Comparison of ENCODE assay signal across 2 cellular contexts in the genomic region with DNA sequence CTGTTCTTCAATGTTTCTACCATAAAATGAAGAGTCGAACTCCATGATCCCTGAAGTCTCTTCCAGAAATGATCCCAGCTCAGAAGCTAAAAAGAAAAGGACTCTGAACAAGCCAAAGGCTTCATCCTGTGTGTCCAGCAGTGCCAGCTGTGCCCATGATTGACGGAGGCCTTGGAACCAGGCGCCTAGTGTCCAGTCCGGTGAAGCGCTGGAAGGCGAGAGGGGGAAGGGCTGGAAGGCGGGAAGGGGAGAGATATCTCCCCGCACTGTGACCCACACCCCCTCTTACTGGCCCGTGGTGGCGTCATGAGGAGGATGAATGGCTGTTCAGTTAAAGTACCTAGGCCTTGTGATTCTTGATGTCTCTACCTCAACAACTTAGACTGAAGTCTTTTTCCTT.
TF ChIP-seq lines count a peak whose summit lies in the region.

No MANE protein-coding gene starts in this region.

TF ChIP-seq in K562, 482 proteins besides CTCF, POLR2A, EP300 and RAD21 (continues in another document):
- TF ChIP-seq PHB2 (IDR thresholded peaks at IDR 0.05; ENCODE audit: low read depth) (no peak), ARID1B (IDR thresholded peaks at IDR 0.05) (no peak), SPI1 (IDR thresholded peaks at IDR 0.05; ENCODE audit: borderline replicate concordance, low read depth, low read length) (0 out of 2 replicates have a peak, but pooled peaks have one; percentile 9), HBP1 (CRISPR knock-in tag; IDR thresholded peaks at IDR 0.05) (no peak), RBM34 (IDR thresholded peaks at IDR 0.05; ENCODE audit: borderline replicate concordance, insufficient read depth, low read length) (no peak), ETV1 (tag; conservative IDR thresholded peaks at IDR 0.05; ENCODE audit: low read depth) (no peak), THAP7 (CRISPR knock-in tag; IDR thresholded peaks at IDR 0.05) (no peak), PRMT5 (CRISPR knock-in tag; IDR thresholded peaks at IDR 0.05) (no peak), ZSCAN29 (IDR thresholded peaks at IDR 0.05) (no peak), ZNF77 (CRISPR knock-in tag; IDR thresholded peaks at IDR 0.05) (no peak)
- TF ChIP-seq, protein P1, sequence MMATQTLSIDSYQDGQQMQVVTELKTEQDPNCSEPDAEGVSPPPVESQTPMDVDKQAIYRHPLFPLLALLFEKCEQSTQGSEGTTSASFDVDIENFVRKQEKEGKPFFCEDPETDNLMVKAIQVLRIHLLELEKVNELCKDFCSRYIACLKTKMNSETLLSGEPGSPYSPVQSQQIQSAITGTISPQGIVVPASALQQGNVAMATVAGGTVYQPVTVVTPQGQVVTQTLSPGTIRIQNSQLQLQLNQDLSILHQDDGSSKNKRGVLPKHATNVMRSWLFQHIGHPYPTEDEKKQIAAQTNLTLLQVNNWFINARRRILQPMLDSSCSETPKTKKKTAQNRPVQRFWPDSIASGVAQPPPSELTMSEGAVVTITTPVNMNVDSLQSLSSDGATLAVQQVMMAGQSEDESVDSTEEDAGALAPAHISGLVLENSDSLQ (IDR thresholded peaks at IDR 0.05) = peak; percentile 27; the same call in 1 of the 2 replicates
- TF ChIP-seq, protein P2, sequence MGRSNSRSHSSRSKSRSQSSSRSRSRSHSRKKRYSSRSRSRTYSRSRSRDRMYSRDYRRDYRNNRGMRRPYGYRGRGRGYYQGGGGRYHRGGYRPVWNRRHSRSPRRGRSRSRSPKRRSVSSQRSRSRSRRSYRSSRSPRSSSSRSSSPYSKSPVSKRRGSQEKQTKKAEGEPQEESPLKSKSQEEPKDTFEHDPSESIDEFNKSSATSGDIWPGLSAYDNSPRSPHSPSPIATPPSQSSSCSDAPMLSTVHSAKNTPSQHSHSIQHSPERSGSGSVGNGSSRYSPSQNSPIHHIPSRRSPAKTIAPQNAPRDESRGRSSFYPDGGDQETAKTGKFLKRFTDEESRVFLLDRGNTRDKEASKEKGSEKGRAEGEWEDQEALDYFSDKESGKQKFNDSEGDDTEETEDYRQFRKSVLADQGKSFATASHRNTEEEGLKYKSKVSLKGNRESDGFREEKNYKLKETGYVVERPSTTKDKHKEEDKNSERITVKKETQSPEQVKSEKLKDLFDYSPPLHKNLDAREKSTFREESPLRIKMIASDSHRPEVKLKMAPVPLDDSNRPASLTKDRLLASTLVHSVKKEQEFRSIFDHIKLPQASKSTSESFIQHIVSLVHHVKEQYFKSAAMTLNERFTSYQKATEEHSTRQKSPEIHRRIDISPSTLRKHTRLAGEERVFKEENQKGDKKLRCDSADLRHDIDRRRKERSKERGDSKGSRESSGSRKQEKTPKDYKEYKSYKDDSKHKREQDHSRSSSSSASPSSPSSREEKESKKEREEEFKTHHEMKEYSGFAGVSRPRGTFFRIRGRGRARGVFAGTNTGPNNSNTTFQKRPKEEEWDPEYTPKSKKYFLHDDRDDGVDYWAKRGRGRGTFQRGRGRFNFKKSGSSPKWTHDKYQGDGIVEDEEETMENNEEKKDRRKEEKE (IDR thresholded peaks at IDR 0.05; ENCODE audit: borderline replicate concordance in 1 of 2, control insufficient read depth in 1 of 2, low read depth in 2 of 2, low read length in 1 of 2) = no peak
- TF ChIP-seq, protein P3, sequence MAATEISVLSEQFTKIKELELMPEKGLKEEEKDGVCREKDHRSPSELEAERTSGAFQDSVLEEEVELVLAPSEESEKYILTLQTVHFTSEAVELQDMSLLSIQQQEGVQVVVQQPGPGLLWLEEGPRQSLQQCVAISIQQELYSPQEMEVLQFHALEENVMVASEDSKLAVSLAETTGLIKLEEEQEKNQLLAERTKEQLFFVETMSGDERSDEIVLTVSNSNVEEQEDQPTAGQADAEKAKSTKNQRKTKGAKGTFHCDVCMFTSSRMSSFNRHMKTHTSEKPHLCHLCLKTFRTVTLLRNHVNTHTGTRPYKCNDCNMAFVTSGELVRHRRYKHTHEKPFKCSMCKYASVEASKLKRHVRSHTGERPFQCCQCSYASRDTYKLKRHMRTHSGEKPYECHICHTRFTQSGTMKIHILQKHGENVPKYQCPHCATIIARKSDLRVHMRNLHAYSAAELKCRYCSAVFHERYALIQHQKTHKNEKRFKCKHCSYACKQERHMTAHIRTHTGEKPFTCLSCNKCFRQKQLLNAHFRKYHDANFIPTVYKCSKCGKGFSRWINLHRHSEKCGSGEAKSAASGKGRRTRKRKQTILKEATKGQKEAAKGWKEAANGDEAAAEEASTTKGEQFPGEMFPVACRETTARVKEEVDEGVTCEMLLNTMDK (IDR thresholded peaks at IDR 0.05; ENCODE audit: borderline replicate concordance, insufficient read depth, low read depth, low read length, poor library complexity, severe bottlenecking) = no peak
- TF ChIP-seq, protein P4, sequence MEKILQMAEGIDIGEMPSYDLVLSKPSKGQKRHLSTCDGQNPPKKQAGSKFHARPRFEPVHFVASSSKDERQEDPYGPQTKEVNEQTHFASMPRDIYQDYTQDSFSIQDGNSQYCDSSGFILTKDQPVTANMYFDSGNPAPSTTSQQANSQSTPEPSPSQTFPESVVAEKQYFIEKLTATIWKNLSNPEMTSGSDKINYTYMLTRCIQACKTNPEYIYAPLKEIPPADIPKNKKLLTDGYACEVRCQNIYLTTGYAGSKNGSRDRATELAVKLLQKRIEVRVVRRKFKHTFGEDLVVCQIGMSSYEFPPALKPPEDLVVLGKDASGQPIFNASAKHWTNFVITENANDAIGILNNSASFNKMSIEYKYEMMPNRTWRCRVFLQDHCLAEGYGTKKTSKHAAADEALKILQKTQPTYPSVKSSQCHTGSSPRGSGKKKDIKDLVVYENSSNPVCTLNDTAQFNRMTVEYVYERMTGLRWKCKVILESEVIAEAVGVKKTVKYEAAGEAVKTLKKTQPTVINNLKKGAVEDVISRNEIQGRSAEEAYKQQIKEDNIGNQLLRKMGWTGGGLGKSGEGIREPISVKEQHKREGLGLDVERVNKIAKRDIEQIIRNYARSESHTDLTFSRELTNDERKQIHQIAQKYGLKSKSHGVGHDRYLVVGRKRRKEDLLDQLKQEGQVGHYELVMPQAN (IDR thresholded peaks at IDR 0.05; ENCODE audit: borderline replicate concordance) = no peak

TF ChIP-seq in WTC11, 78 proteins besides CTCF, POLR2A, EP300 and RAD21:
- no peak for TF ChIP-seq SP1 (CRISPR knock-in tag; conservative IDR thresholded peaks at IDR 0.05)
- no peak for TF ChIP-seq FOXK1 (CRISPR knock-in tag; IDR thresholded peaks at IDR 0.05)
- TF ChIP-seq E2F4 (CRISPR knock-in tag; IDR thresholded peaks at IDR 0.05; ENCODE audit: borderline replicate concordance, low read depth) = no peak
- TF ChIP-seq ZNF281 (CRISPR knock-in tag; IDR thresholded peaks at IDR 0.05) = no peak
